Comparison of ENCODE assay signal across 20 cellular contexts in the genomic region with DNA sequence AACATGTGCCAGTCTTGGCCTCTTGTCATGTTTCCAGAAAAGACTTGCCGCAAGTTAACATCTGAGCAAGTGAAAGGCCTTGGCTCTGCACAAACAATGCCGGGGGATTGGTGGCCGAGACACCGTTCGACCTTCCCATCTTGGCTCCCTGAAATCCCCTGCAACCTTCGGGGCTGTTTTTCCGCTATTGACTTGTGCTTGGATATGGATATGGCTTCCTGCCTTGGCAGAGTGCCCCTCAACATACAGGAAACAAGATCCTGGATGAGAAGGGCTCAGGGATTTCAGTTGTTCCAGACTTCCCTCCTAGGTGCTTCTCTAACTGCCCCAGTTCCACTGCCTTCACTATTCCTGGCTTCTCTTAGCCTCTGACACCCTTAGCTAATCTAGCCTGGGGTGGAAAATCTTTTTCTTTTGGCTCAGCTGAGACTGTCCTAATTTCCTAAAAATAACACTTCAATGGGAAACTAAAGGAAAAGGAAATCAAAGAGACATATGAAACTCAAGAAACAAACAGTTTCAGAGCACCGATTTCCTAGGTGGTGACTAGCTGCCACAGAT. TPM values are rescaled to one million over a fixed set of nuclear protein-coding genes. Genes with fewer than 3 reads are reported as not detected.
A peak's percentile ranks its signal among the peaks of the same experiment; 100 is the strongest.
DNase-seq lines count a peak whose midpoint lies in the region; ATAC-seq, FAIRE-seq and TF ChIP-seq lines count a peak whose summit lies in the region.
"Had no signal": no experiment of that assay in that cellular context is flagged by ENCODE, and none has a peak within 500 bp of the region (broad histone marks: within the 10 kb centered on the region; RNA-seq: fewer than 3 reads in every experiment).

No MANE protein-coding gene starts in this region.

- 0 out of 2 replicates have a peak overlapping the region, but pooled peaks have one; percentile 19 for H2BK15ac ChIP-seq in H9 (ENCODE audit: low read depth, low read length)

- H3K4me1 Mint-ChIP-seq in H9 = no peaks in the 10 kb centered on the region
- H3K4me1 Mint-ChIP-seq: CD4-positive, CD25-positive, alpha-beta regulatory T cell had no signal

- H3K36me3 ChIP-seq in endothelial cell of umbilical vein (ENCODE audit: control insufficient read depth in 2 of 2, extremely low read depth in 1 of 2, insufficient read depth in 2 of 2, low read length in 2 of 2) = no peaks in the 10 kb centered on the region
- no peaks in the 10 kb centered on the region for H3K36me3 ChIP-seq in spleen
- H3K36me3 ChIP-seq in gastroesophageal sphincter = no peaks in the 10 kb centered on the region

- H3K18ac ChIP-seq in H9 (ENCODE audit: insufficient read length, low read depth, low read length) = no peak overlapping the region

- no peaks in the 10 kb centered on the region; a peak in 1 of 7 replicates for H3K36me3 Mint-ChIP-seq in H9 (ENCODE audit: insufficient read depth in 1 of 3, low read depth in 3 of 3)
- H3K36me3 Mint-ChIP-seq: CD4-positive, CD25-positive, alpha-beta regulatory T cell had no signal

- FAIRE-seq in endothelial cell of umbilical vein (lab: Jason Lieb, UNC) = peak; percentile 89
- FAIRE-seq: RCC 7860 had no signal

- H4K5ac ChIP-seq in H9 (ENCODE audit: insufficient read length, low read depth, low read length) = no peak overlapping the region

- no peak overlapping the region for H4K8ac ChIP-seq in H9 (replicated peaks; ENCODE audit: insufficient read length, low read depth, low read length)

- no peak overlapping the region for H2AK5ac ChIP-seq in H9 (ENCODE audit: insufficient read length, low read length)

- H3K9me3 Mint-ChIP-seq in H9 = no peaks in the 10 kb centered on the region
- H3K9me3 Mint-ChIP-seq: CD4-positive, CD25-positive, alpha-beta regulatory T cell had no signal

- no peak overlapping the region for H2BK120ac ChIP-seq in H9 (ENCODE audit: low read depth, low read length, poor library complexity, severe bottlenecking)

- no peak overlapping the region for H3K27ac Mint-ChIP-seq in H9
- H3K27ac Mint-ChIP-seq: CD4-positive, CD25-positive, alpha-beta regulatory T cell had no signal

- H3T11ph ChIP-seq in H9 (ENCODE audit: low read length) = no peak overlapping the region

- H3K4me3 Mint-ChIP-seq in H9 = no peak overlapping the region
- H3K4me3 Mint-ChIP-seq: CD4-positive, CD25-positive, alpha-beta regulatory T cell had no signal

- no peaks in the 10 kb centered on the region for H3K79me1 ChIP-seq in H9 (ENCODE audit: insufficient read depth, low read depth, low read length, poor library complexity, severe bottlenecking)

- no peaks in the 10 kb centered on the region for H3K27me3 Mint-ChIP-seq in H9 (ENCODE audit: low read depth)
- H3K27me3 Mint-ChIP-seq: CD4-positive, CD25-positive, alpha-beta regulatory T cell had no signal

- H3K79me2 ChIP-seq in H9 (ENCODE audit: insufficient read depth, low read length) (no peaks in the 10 kb centered on the region), endothelial cell of umbilical vein (ENCODE audit: control insufficient read depth, insufficient read depth, low read length) (no peaks in the 10 kb centered on the region)

- no peak overlapping the region for H3K4me2 ChIP-seq in H9 (ENCODE audit: insufficient read depth, insufficient read length, low read length)
- no peak overlapping the region for H3K4me2 ChIP-seq in endothelial cell of umbilical vein (ENCODE audit: insufficient read depth, low read length)

- no peak overlapping the region for H3K4me3 ChIP-seq in endothelial cell of umbilical vein (replicated peaks in 1 of 3; ENCODE audit: insufficient read depth in 1 of 3, low read depth in 1 of 3, low read length in 3 of 3)
- H3K4me3 ChIP-seq in spleen = no peak overlapping the region
- H3K4me3 ChIP-seq in gastroesophageal sphincter = no peak overlapping the region

- no peak overlapping the region for H4K91ac ChIP-seq in H9 (ENCODE audit: insufficient read length, low read depth, low read length)

- CTCF ChIA-PET in endothelial cell of umbilical vein (lab: Charles Lee) = interaction anchor here (1.0 to 1.8 kb wide), 3 partner anchors 31 to 376 kb away, joined by 3 to 7 read pairs (median 5); a partner anchor contains a TSS

- H3K27ac ChIP-seq in H9 (ENCODE audit: insufficient read length, low read depth, low read length) = no peak overlapping the region
- H3K27ac ChIP-seq in endothelial cell of umbilical vein (ENCODE audit: insufficient read depth, low read depth, low read length) = no peak overlapping the region
- H3K27ac ChIP-seq in spleen = peak overlapping the region in 5 of 8 donors; percentile 34 to 59 (median 48)
- no peak overlapping the region for H3K27ac ChIP-seq in gastroesophageal sphincter

- H3K27me3 ChIP-seq in H9 (ENCODE audit: insufficient read depth, low read length) = no peaks in the 10 kb centered on the region
- no peaks in the 10 kb centered on the region for H3K27me3 ChIP-seq in endothelial cell of umbilical vein (ENCODE audit: control insufficient read depth in 2 of 2, insufficient read depth in 2 of 2, low read length in 2 of 2)
- no peaks in the 10 kb centered on the region for H3K27me3 ChIP-seq in spleen (replicated peaks in 1 of 7)
- no peaks in the 10 kb centered on the region for H3K27me3 ChIP-seq in gastroesophageal sphincter

- H3K4me1 ChIP-seq in H9 (ENCODE audit: insufficient read depth, low read length) = no peaks in the 10 kb centered on the region
- peaks cover 15% of the 10 kb centered on the region for H3K4me1 ChIP-seq in endothelial cell of umbilical vein (ENCODE audit: control insufficient read depth, extremely low read depth, insufficient read depth, low read length)
- H3K4me1 ChIP-seq in spleen = no peaks in the 10 kb centered on the region
- H3K4me1 ChIP-seq in gastroesophageal sphincter = no peaks in the 10 kb centered on the region

- H3K23ac ChIP-seq in H9 (ENCODE audit: insufficient read length, low read depth, low read length) = no peak overlapping the region

- TF ChIP-seq POLR2A in endothelial cell of umbilical vein (IDR thresholded peaks at IDR 0.05; ENCODE audit: low read depth, low read length) = no peak
- no peak for TF ChIP-seq POLR2A in spleen (IDR thresholded peaks at IDR 0.05)
- no peak for TF ChIP-seq POLR2A in gastroesophageal sphincter (IDR thresholded peaks at IDR 0.05)

- H2BK20ac ChIP-seq in H9 (ENCODE audit: low read depth, low read length, poor library complexity, severe bottlenecking) = no peak overlapping the region

- no peaks in the 10 kb centered on the region for H4K20me1 ChIP-seq in H9 (ENCODE audit: control insufficient read depth, insufficient read depth, insufficient read length)
- no peaks in the 10 kb centered on the region for H4K20me1 ChIP-seq in endothelial cell of umbilical vein (replicated peaks; ENCODE audit: control insufficient read depth, extremely low read depth, insufficient read depth, low read length)

- no peaks in the 10 kb centered on the region for H3K9me1 ChIP-seq in endothelial cell of umbilical vein (replicated peaks; ENCODE audit: control insufficient read depth, extremely low read depth, insufficient read depth, low read length)

- H3K9me3 ChIP-seq in H9 (ENCODE audit: control insufficient read depth, low read depth, low read length) (no peaks in the 10 kb centered on the region), endothelial cell of umbilical vein (replicated peaks; ENCODE audit: control insufficient read depth, insufficient read depth, low read length) (no peaks in the 10 kb centered on the region), spleen (no peaks in the 10 kb centered on the region), gastroesophageal sphincter (no peaks in the 10 kb centered on the region)

- H2BK12ac ChIP-seq in H9 (ENCODE audit: insufficient read length, low read depth, low read length) = no peak overlapping the region

- BruUV-seq in endothelial cell of umbilical vein (replicated peaks; lab: Mats Ljungman, UMichigan) = no TSS peak

- H2AFZ ChIP-seq in H9 (ENCODE audit: low read length) (no peak overlapping the region), endothelial cell of umbilical vein (ENCODE audit: low read depth, low read length) (peak overlapping the region; percentile 55)

- TF ChIP-seq CTCF in H9 (conservative IDR thresholded peaks at IDR 0.05) = no peak
- TF ChIP-seq CTCF in endothelial cell of umbilical vein (IDR thresholded peaks at IDR 0.05; ENCODE audit: extremely low read depth in 1 of 2, insufficient read depth in 1 of 2, low read depth in 1 of 2, low read length in 2 of 2) = no peak
- TF ChIP-seq CTCF in spleen (IDR thresholded peaks at IDR 0.05 in 8 of 11, conservative IDR thresholded peaks at IDR 0.05 in 3 of 11) = no peak
- no peak for TF ChIP-seq CTCF in gastroesophageal sphincter (IDR thresholded peaks at IDR 0.05)

- no peak for ATAC-seq in gastroesophageal sphincter

- no peak overlapping the region for H2BK5ac ChIP-seq in H9 (ENCODE audit: insufficient read length, low read length)

- H3K23me2 ChIP-seq in H9 (ENCODE audit: insufficient read length, low read depth, low read length, poor library complexity, severe bottlenecking) = no peaks in the 10 kb centered on the region

- no CpG with 5 or more reads among the region's 8 CpGs for WGBS in H9 (ENCODE audit: extremely low coverage, insufficient read length, low lambda C conversion rate)
- WGBS in spleen, 5 donors = 73 to 88% (median 77%) methylated on average over 8 of the region's 8 CpGs
- 64 to 77% methylated on average over 7 to 8 of the region's 8 CpGs for WGBS in gastroesophageal sphincter (ENCODE audit: low coverage in 1 of 2), 2 donors

- no peak overlapping the region for H3K4ac ChIP-seq in H9 (ENCODE audit: low read depth, low read length)

- H3K56ac ChIP-seq in H9 (ENCODE audit: insufficient read length, low read depth, low read length) = no peak overlapping the region

- no peak for TF ChIP-seq EP300 in gastroesophageal sphincter (IDR thresholded peaks at IDR 0.05)

- dilution Hi-C loops in endothelial cell of umbilical vein (cut with MboI; ENCODE audit: extremely low pct_ligation_motif_present, low sequenced_read_pairs) = no loop called here

- H3K9ac ChIP-seq in H9 (ENCODE audit: extremely low read depth, insufficient read length, low read length) (no peak overlapping the region), endothelial cell of umbilical vein (replicated peaks; ENCODE audit: extremely low read depth, insufficient read depth, low read length) (no peak overlapping the region)

- no peak for DNase-seq in H9
- DNase-seq in endothelial cell of umbilical vein (ENCODE audit: low read depth, low spot score) = peak; percentile 58
- peak; percentile 26 to 44 for DNase-seq in lung microvascular endothelial cell (ENCODE audit: low read depth in 2 of 2)
- no peak for DNase-seq in spleen
- DNase-seq in ecto neural progenitor cell (ENCODE audit: low spot score) = no peak
- no peak for DNase-seq in NCI-H526 treated with DMSO at 0.1 percent for 48 hours (lab: John Stamatoyannopoulos, UW)
- DNase-seq: CD4-positive, CD25-positive, alpha-beta regulatory T cell; DMS79 treated with DMSO at 0.1 percent for 48 hours; MV-4-11; NCI-H1105 treated with DMSO at 0.1 percent for 48 hours; NCI-H2029 treated with DMSO at 0.1 percent for 48 hours; NCI-H345; NCI-H524; NCI-H82; OCI-M1 had no signal

- intact Hi-C loops in endothelial cell of umbilical vein (cut with micrococcal nuclease) (no loop called here), spleen (cut with DNase I; ENCODE audit: low total_unique reads) (no loop called here)

- no peak overlapping the region for H3K14ac ChIP-seq in H9 (ENCODE audit: insufficient read depth, low read length)

- POLR2A ChIA-PET in endothelial cell of umbilical vein (lab: Charles Lee) = no interaction called here

RNA-seq across cellular contexts. Expression of a gene that starts 33.8 kb away (rescaled TPM):
- total RNA-seq in H9 (2021) = 0.70 and 0.74 TPM in 2 replicates
- total RNA-seq in endothelial cell of umbilical vein = not detected in 2 replicates
- not detected in 2 replicates for polyA plus RNA-seq in endothelial cell of umbilical vein
- not detected in 2 replicates for polyA plus RNA-seq in endothelial cell of umbilical vein (2011; cell fraction: cytosol; rRNA removed)
- not detected in 2 replicates for polyA plus RNA-seq in endothelial cell of umbilical vein (2011; cell fraction: nucleus; rRNA removed)
- polyA plus RNA-seq in endothelial cell of umbilical vein (2012) = not detected in 2 replicates
- not detected in 2 replicates for polyA minus RNA-seq in endothelial cell of umbilical vein
- not detected for polyA minus RNA-seq in endothelial cell of umbilical vein (2011; cell fraction: cytosol; rRNA and poly(A)+ RNA removed)
- not detected in 2 replicates for polyA minus RNA-seq in endothelial cell of umbilical vein (2011; cell fraction: nucleus; rRNA and poly(A)+ RNA removed)
- under 0.01 TPM in 1 of 2 replicates, not detected in the other for total RNA-seq in lung microvascular endothelial cell
- total RNA-seq in spleen = not detected
- under 1 TPM in 2 of 3 donors, not detected in 1; 0.08 to 0.10 TPM for polyA plus RNA-seq in spleen
- total RNA-seq in gastroesophageal sphincter = under 1 TPM in 1 of 4 donors, not detected in 3; 0.20 TPM
- total RNA-seq: A673; CD4-positive, CD25-positive, alpha-beta regulatory T cell; IMR-90 had no signal
- polyA plus RNA-seq: BJ; CD4-positive, CD25-positive, alpha-beta regulatory T cell; IMR-90 had no signal

RNA-seq across cellular contexts. Expression of a gene that starts 39.9 kb away (rescaled TPM):
- total RNA-seq in H9 (2021) (83.2 and 83.4 TPM in 2 replicates), endothelial cell of umbilical vein (79.8 and 90.2 TPM in 2 replicates), lung microvascular endothelial cell (67.3 and 96.2 TPM in 2 replicates), spleen (10 to 100 TPM; 29.6 to 49.9 (median 35.5) TPM), gastroesophageal sphincter (10 to 100 TPM; 38.5 to 42.5 (median 41.4) TPM)
- polyA plus RNA-seq in endothelial cell of umbilical vein (86.2 and 93.2 TPM in 2 replicates), spleen (10 to 100 TPM; 18.0 to 20.9 (median 18.7) TPM)
- 89.8 and 90.0 TPM in 2 replicates for polyA plus RNA-seq in endothelial cell of umbilical vein (2011; cell fraction: cytosol; rRNA removed)
- polyA plus RNA-seq in endothelial cell of umbilical vein (2011; cell fraction: nucleus; rRNA removed) = 173 and 199 TPM in 2 replicates
- polyA plus RNA-seq in endothelial cell of umbilical vein (2012) = 57.2 and 85.7 TPM in 2 replicates
- polyA minus RNA-seq in endothelial cell of umbilical vein = 177 TPM in 2 replicates
- 112 TPM for polyA minus RNA-seq in endothelial cell of umbilical vein (2011; cell fraction: cytosol; rRNA and poly(A)+ RNA removed)
- 43.0 and 77.9 TPM in 2 replicates for polyA minus RNA-seq in endothelial cell of umbilical vein (2011; cell fraction: nucleus; rRNA and poly(A)+ RNA removed)

Comparison
In these comparisons a context has a peak if more than half of its experiments do, and no peak if none do; other contexts are left out.
1. DNase-seq: peak in endothelial cell of umbilical vein (single experiment) and lung microvascular endothelial cell (2 of 2); none in H9 (single experiment), spleen (single experiment), ecto neural progenitor cell (single experiment) and NCI-H526 treated with DMSO at 0.1 percent for 48 hours (single experiment).
2. H3K27ac ChIP-seq: peak in spleen (5 of 8); none in H9 (single experiment), endothelial cell of umbilical vein (single experiment) and gastroesophageal sphincter (0 of 4).